Comparison of ENCODE assay signal across 22 cellular contexts in genomic region chr14:33254342-33254741, GRCh38.
"Had no signal": no experiment of that assay in that cellular context is flagged by ENCODE, and none has a peak within 500 bp of the region (broad histone marks: within the 10 kb centered on the region; RNA-seq: fewer than 3 reads in every experiment).

No MANE protein-coding gene starts in this region.

- H3K4me3 ChIP-seq: K562 had no signal

- H3K27me3 Mint-ChIP-seq: IgD-negative memory B cell, T-cell, T-helper 17 cell had no signal

- H3K36me3 Mint-ChIP-seq: T-cell had no signal

- H3K4me3 Mint-ChIP-seq: IgD-negative memory B cell; T-cell; T-helper 17 cell; T-helper 2 cell treated with Interferon-gamma antibody and Interleukin-4, amounts not matched to agents 5 μg/mL and 100 μg/mL, for 36 hours had no signal

- H3K27ac Mint-ChIP-seq: IgD-negative memory B cell; T-cell; T-helper 17 cell; T-helper 2 cell treated with Interferon-gamma antibody and Interleukin-4, amounts not matched to agents 5 μg/mL and 100 μg/mL, for 36 hours had no signal

- H3K9me3 ChIP-seq: SK-N-SH had no signal

- DNase-seq: Kasumi-1; MM.1S; NCI-H1092 treated with DMSO at 0.1 percent for 48 hours; NCI-H1436 treated with DMSO at 0.1 percent for 48 hours; NCI-H187; NCI-H2029; NCI-H2081 treated with DMSO at 0.1 percent for 48 hours; NCI-H524; NCI-H526 treated with DMSO at 0.1 percent for 48 hours; NK-92 treated with Interleukin-12 subunit alpha and Interleukin-12 subunit beta, amount 100 ng/mL, for 24 hours; PC-3; SHP77; SK-N-SH; SW 1271; T-cell; T-helper 17 cell had no signal

- H3K27ac ChIP-seq: HL-60, KMS-11, RWPE1 had no signal

- H3K4me1 Mint-ChIP-seq: IgD-negative memory B cell, T-cell, T-helper 17 cell had no signal
